Comparison of ENCODE assay signal across 2 cellular contexts in the genomic region with DNA sequence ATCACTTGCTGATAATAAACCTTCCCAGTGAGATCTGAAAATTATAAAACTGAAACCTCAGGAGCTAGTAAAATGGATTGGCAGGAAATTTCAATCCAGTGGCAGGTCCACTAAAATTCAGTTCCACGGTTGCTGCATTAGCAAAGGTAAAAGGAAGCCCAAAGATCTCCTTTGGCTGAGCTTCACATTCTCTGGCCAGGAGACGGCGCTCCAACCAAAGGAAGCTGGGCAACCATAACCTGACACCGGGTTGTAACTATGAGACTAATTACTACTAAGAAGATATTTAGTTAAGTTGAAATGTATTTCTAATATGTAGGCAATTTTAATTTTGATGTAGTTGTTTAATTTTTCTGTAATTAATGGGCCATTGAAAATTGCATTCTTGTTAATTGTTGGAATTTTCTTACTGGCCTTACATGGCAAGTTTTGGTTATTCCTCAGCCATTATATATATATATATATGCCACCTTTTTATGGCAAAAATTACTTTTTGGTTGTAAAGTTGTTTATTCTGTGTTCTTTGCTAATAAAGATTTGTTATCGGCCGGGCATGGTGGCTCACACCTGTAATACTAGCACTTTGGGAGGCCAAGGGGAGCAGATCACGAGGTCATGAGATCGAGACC.
A peak's percentile ranks its signal among the peaks of the same experiment; 100 is the strongest.
TF ChIP-seq lines count a peak whose summit lies in the region.

No MANE protein-coding gene starts in this region.

TF ChIP-seq in HCT116, 20 proteins besides CTCF, POLR2A, EP300 and RAD21:
- TF ChIP-seq SRF (IDR thresholded peaks at IDR 0.05; ENCODE audit: low read depth) = no peak
- no peak for TF ChIP-seq EZH2phosphoT487 (IDR thresholded peaks at IDR 0.05; ENCODE audit: borderline replicate concordance)
- no peak for TF ChIP-seq TCF7L2 (IDR thresholded peaks at IDR 0.05; ENCODE audit: borderline replicate concordance, extremely low read depth, insufficient read depth, insufficient read length)

TF ChIP-seq in K562, 482 proteins besides CTCF, POLR2A, EP300 and RAD21 (continues in another document):
- no peak for TF ChIP-seq CTBP1 (IDR thresholded peaks at IDR 0.05; ENCODE audit: borderline replicate concordance)
- no peak for TF ChIP-seq ZEB2 (IDR thresholded peaks at IDR 0.05)
- no peak for TF ChIP-seq TEAD4 (IDR thresholded peaks at IDR 0.05; ENCODE audit: low read length)
- no peak for TF ChIP-seq TEAD4 (CRISPR knock-in tag; IDR thresholded peaks at IDR 0.05; ENCODE audit: borderline replicate concordance)
- no peak for TF ChIP-seq XRCC3 (IDR thresholded peaks at IDR 0.05)
- TF ChIP-seq, protein P1, sequence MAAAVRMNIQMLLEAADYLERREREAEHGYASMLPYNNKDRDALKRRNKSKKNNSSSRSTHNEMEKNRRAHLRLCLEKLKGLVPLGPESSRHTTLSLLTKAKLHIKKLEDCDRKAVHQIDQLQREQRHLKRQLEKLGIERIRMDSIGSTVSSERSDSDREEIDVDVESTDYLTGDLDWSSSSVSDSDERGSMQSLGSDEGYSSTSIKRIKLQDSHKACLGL (CRISPR knock-in tag; IDR thresholded peaks at IDR 0.05; ENCODE audit: borderline replicate concordance, poor library complexity, severe bottlenecking) = no peak
- no peak for TF ChIP-seq GATA2 (CRISPR knock-in tag; IDR thresholded peaks at IDR 0.05)
- TF ChIP-seq ZFX (CRISPR knock-in tag; IDR thresholded peaks at IDR 0.05) = no peak
- no peak for TF ChIP-seq NR2F6 (CRISPR knock-in tag; IDR thresholded peaks at IDR 0.05)
- TF ChIP-seq MYBL2 (IDR thresholded peaks at IDR 0.05; ENCODE audit: low read depth) = no peak
- TF ChIP-seq MYBL2 (CRISPR knock-in tag; IDR thresholded peaks at IDR 0.05; ENCODE audit: borderline replicate concordance) = no peak
- TF ChIP-seq RBM25 (IDR thresholded peaks at IDR 0.05; ENCODE audit: low read depth, low read length, severe bottlenecking) = no peak
- TF ChIP-seq, protein P2, sequence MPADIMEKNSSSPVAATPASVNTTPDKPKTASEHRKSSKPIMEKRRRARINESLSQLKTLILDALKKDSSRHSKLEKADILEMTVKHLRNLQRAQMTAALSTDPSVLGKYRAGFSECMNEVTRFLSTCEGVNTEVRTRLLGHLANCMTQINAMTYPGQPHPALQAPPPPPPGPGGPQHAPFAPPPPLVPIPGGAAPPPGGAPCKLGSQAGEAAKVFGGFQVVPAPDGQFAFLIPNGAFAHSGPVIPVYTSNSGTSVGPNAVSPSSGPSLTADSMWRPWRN (IDR thresholded peaks at IDR 0.05; ENCODE audit: low read depth) = no peak
- TF ChIP-seq, protein P3, sequence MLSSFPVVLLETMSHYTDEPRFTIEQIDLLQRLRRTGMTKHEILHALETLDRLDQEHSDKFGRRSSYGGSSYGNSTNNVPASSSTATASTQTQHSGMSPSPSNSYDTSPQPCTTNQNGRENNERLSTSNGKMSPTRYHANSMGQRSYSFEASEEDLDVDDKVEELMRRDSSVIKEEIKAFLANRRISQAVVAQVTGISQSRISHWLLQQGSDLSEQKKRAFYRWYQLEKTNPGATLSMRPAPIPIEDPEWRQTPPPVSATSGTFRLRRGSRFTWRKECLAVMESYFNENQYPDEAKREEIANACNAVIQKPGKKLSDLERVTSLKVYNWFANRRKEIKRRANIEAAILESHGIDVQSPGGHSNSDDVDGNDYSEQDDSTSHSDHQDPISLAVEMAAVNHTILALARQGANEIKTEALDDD (IDR thresholded peaks at IDR 0.05) = peak; percentile 86
- TF ChIP-seq STAG1 (CRISPR knock-in tag; IDR thresholded peaks at IDR 0.05; ENCODE audit: borderline replicate concordance) = peak; percentile 65; the same call in 1 of the 2 replicates
- no peak for TF ChIP-seq RBBP5 (IDR thresholded peaks at IDR 0.05; ENCODE audit: borderline replicate concordance, insufficient read depth, low read length, poor library complexity, severe bottlenecking)
- no peak for TF ChIP-seq ZNF830 (CRISPR knock-in tag; IDR thresholded peaks at IDR 0.05)
- TF ChIP-seq MCM2 (IDR thresholded peaks at IDR 0.05; ENCODE audit: low read depth) = no peak
- no peak for TF ChIP-seq KAT7 (CRISPR knock-in tag; IDR thresholded peaks at IDR 0.05; ENCODE audit: borderline replicate concordance)
- TF ChIP-seq, protein P4, sequence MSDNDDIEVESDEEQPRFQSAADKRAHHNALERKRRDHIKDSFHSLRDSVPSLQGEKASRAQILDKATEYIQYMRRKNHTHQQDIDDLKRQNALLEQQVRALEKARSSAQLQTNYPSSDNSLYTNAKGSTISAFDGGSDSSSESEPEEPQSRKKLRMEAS (CRISPR knock-in tag; IDR thresholded peaks at IDR 0.05) = no peak
- TF ChIP-seq DDX20 (tag; IDR thresholded peaks at IDR 0.05; ENCODE audit: low read depth) = no peak
- TF ChIP-seq, protein P5, sequence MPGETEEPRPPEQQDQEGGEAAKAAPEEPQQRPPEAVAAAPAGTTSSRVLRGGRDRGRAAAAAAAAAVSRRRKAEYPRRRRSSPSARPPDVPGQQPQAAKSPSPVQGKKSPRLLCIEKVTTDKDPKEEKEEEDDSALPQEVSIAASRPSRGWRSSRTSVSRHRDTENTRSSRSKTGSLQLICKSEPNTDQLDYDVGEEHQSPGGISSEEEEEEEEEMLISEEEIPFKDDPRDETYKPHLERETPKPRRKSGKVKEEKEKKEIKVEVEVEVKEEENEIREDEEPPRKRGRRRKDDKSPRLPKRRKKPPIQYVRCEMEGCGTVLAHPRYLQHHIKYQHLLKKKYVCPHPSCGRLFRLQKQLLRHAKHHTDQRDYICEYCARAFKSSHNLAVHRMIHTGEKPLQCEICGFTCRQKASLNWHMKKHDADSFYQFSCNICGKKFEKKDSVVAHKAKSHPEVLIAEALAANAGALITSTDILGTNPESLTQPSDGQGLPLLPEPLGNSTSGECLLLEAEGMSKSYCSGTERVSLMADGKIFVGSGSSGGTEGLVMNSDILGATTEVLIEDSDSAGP (CRISPR knock-in tag; IDR thresholded peaks at IDR 0.05) = no peak
- no peak for TF ChIP-seq CBFB (CRISPR knock-in tag; IDR thresholded peaks at IDR 0.05)
- TF ChIP-seq, protein P6, sequence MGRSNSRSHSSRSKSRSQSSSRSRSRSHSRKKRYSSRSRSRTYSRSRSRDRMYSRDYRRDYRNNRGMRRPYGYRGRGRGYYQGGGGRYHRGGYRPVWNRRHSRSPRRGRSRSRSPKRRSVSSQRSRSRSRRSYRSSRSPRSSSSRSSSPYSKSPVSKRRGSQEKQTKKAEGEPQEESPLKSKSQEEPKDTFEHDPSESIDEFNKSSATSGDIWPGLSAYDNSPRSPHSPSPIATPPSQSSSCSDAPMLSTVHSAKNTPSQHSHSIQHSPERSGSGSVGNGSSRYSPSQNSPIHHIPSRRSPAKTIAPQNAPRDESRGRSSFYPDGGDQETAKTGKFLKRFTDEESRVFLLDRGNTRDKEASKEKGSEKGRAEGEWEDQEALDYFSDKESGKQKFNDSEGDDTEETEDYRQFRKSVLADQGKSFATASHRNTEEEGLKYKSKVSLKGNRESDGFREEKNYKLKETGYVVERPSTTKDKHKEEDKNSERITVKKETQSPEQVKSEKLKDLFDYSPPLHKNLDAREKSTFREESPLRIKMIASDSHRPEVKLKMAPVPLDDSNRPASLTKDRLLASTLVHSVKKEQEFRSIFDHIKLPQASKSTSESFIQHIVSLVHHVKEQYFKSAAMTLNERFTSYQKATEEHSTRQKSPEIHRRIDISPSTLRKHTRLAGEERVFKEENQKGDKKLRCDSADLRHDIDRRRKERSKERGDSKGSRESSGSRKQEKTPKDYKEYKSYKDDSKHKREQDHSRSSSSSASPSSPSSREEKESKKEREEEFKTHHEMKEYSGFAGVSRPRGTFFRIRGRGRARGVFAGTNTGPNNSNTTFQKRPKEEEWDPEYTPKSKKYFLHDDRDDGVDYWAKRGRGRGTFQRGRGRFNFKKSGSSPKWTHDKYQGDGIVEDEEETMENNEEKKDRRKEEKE (IDR thresholded peaks at IDR 0.05; ENCODE audit: borderline replicate concordance in 1 of 2, control insufficient read depth in 1 of 2, low read depth in 2 of 2, low read length in 1 of 2) = no peak
- TF ChIP-seq MAZ (CRISPR knock-in tag; conservative IDR thresholded peaks at IDR 0.05 in 1 of 2, IDR thresholded peaks at IDR 0.05 in 1 of 2) = 0 out of 4 replicates have a peak, but pooled peaks of 1 of the 2 experiments have one; percentile 40
- no peak for TF ChIP-seq POLR2G (IDR thresholded peaks at IDR 0.05; ENCODE audit: low read depth, low read length)
- TF ChIP-seq GABPA (tag; conservative IDR thresholded peaks at IDR 0.05; ENCODE audit: low read depth) = no peak
- TF ChIP-seq CC2D1A (IDR thresholded peaks at IDR 0.05) = 0 out of 2 replicates have a peak, but pooled peaks have one; percentile 55
- TF ChIP-seq ESRRA (IDR thresholded peaks at IDR 0.05; ENCODE audit: borderline replicate concordance, low read depth) = no peak
- TF ChIP-seq, protein P7, sequence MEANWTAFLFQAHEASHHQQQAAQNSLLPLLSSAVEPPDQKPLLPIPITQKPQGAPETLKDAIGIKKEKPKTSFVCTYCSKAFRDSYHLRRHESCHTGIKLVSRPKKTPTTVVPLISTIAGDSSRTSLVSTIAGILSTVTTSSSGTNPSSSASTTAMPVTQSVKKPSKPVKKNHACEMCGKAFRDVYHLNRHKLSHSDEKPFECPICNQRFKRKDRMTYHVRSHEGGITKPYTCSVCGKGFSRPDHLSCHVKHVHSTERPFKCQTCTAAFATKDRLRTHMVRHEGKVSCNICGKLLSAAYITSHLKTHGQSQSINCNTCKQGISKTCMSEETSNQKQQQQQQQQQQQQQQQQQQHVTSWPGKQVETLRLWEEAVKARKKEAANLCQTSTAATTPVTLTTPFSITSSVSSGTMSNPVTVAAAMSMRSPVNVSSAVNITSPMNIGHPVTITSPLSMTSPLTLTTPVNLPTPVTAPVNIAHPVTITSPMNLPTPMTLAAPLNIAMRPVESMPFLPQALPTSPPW (CRISPR knock-in tag; IDR thresholded peaks at IDR 0.05) = no peak
- TF ChIP-seq ZNF143 (CRISPR knock-in tag; IDR thresholded peaks at IDR 0.05) = no peak
- TF ChIP-seq, protein P8, sequence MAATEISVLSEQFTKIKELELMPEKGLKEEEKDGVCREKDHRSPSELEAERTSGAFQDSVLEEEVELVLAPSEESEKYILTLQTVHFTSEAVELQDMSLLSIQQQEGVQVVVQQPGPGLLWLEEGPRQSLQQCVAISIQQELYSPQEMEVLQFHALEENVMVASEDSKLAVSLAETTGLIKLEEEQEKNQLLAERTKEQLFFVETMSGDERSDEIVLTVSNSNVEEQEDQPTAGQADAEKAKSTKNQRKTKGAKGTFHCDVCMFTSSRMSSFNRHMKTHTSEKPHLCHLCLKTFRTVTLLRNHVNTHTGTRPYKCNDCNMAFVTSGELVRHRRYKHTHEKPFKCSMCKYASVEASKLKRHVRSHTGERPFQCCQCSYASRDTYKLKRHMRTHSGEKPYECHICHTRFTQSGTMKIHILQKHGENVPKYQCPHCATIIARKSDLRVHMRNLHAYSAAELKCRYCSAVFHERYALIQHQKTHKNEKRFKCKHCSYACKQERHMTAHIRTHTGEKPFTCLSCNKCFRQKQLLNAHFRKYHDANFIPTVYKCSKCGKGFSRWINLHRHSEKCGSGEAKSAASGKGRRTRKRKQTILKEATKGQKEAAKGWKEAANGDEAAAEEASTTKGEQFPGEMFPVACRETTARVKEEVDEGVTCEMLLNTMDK (IDR thresholded peaks at IDR 0.05; ENCODE audit: borderline replicate concordance, insufficient read depth, low read depth, low read length, poor library complexity, severe bottlenecking) = no peak
- TF ChIP-seq, protein P9, sequence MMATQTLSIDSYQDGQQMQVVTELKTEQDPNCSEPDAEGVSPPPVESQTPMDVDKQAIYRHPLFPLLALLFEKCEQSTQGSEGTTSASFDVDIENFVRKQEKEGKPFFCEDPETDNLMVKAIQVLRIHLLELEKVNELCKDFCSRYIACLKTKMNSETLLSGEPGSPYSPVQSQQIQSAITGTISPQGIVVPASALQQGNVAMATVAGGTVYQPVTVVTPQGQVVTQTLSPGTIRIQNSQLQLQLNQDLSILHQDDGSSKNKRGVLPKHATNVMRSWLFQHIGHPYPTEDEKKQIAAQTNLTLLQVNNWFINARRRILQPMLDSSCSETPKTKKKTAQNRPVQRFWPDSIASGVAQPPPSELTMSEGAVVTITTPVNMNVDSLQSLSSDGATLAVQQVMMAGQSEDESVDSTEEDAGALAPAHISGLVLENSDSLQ (IDR thresholded peaks at IDR 0.05) = no peak
- TF ChIP-seq ZNF239 (CRISPR knock-in tag; IDR thresholded peaks at IDR 0.05) = no peak
- TF ChIP-seq ZNF778 (CRISPR knock-in tag; IDR thresholded peaks at IDR 0.05) = no peak
- no peak for TF ChIP-seq POLR3A (IDR thresholded peaks at IDR 0.05; ENCODE audit: borderline replicate concordance, extremely low read depth, insufficient read depth, insufficient read length)
- TF ChIP-seq KLF16 (IDR thresholded peaks at IDR 0.05) = 0 out of 2 replicates have a peak, but pooled peaks have one; percentile 22
- no peak for TF ChIP-seq PRMT5 (CRISPR knock-in tag; IDR thresholded peaks at IDR 0.05)
- TF ChIP-seq, protein P10, sequence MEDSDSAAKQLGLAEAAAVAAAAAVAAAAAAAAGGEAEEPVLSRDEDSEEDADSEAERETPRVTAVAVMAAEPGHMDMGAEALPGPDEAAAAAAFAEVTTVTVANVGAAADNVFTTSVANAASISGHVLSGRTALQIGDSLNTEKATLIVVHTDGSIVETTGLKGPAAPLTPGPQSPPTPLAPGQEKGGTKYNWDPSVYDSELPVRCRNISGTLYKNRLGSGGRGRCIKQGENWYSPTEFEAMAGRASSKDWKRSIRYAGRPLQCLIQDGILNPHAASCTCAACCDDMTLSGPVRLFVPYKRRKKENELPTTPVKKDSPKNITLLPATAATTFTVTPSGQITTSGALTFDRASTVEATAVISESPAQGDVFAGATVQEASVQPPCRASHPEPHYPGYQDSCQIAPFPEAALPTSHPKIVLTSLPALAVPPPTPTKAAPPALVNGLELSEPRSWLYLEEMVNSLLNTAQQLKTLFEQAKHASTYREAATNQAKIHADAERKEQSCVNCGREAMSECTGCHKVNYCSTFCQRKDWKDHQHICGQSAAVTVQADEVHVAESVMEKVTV (CRISPR knock-in tag; IDR thresholded peaks at IDR 0.05) = peak; percentile 97
- no peak for TF ChIP-seq ZNF121 (CRISPR knock-in tag; conservative IDR thresholded peaks at IDR 0.05)
- TF ChIP-seq YY1 (IDR thresholded peaks at IDR 0.05; ENCODE audit: borderline replicate concordance in 1 of 3, control insufficient read depth in 1 of 3, extremely low read depth in 1 of 3, insufficient read depth in 3 of 3, insufficient read length in 1 of 3, insufficient replicate concordance in 2 of 3, low read depth in 1 of 3, low read length in 2 of 3) = peak in 1 of 3 experiments; percentile 49
- TF ChIP-seq, protein P11, sequence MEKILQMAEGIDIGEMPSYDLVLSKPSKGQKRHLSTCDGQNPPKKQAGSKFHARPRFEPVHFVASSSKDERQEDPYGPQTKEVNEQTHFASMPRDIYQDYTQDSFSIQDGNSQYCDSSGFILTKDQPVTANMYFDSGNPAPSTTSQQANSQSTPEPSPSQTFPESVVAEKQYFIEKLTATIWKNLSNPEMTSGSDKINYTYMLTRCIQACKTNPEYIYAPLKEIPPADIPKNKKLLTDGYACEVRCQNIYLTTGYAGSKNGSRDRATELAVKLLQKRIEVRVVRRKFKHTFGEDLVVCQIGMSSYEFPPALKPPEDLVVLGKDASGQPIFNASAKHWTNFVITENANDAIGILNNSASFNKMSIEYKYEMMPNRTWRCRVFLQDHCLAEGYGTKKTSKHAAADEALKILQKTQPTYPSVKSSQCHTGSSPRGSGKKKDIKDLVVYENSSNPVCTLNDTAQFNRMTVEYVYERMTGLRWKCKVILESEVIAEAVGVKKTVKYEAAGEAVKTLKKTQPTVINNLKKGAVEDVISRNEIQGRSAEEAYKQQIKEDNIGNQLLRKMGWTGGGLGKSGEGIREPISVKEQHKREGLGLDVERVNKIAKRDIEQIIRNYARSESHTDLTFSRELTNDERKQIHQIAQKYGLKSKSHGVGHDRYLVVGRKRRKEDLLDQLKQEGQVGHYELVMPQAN (IDR thresholded peaks at IDR 0.05; ENCODE audit: borderline replicate concordance) = no peak
